ENCODE assay signal across 11 cellular contexts in genomic region chr9:81529556-81530193, GRCh38.
DNase-seq lines count a peak whose midpoint lies in the region; ATAC-seq, FAIRE-seq and TF ChIP-seq lines count a peak whose summit lies in the region.
"Had no signal": no experiment of that assay in that cellular context is flagged by ENCODE, and none has a peak within 500 bp of the region (broad histone marks: within the 10 kb centered on the region; RNA-seq: fewer than 3 reads in every experiment).

No MANE protein-coding gene starts in this region.

- no peaks in the 10 kb centered on the region for H3K9me3 Mint-ChIP-seq in endodermal cell

- no peaks in the 10 kb centered on the region for H3K23me2 ChIP-seq in H1 (ENCODE audit: low read depth, low read length)

- peaks cover 0 to 1% (median 0%) of the 10 kb centered on the region in 4 experiments; a peak in 1 of 7 replicates for H3K4me1 ChIP-seq in H1 (replicated peaks in 1 of 4; ENCODE audit: control insufficient read depth in 3 of 4, insufficient read depth in 4 of 4, low read length in 3 of 4)
- H3K4me1 ChIP-seq in endodermal cell (ENCODE audit: control insufficient read depth, insufficient read depth, low read length): peaks cover 1% of the 10 kb centered on the region

- no peak for TF ChIP-seq EP300 in H1 (IDR thresholded peaks at IDR 0.05; ENCODE audit: borderline replicate concordance in 1 of 2, low read depth in 2 of 2, low read length in 2 of 2)

- no peaks in the 10 kb centered on the region for H3K9me3 ChIP-seq in H1 (ENCODE audit: insufficient read depth in 2 of 2, low read depth in 1 of 2, low read length in 1 of 2)
- no peaks in the 10 kb centered on the region for H3K9me3 ChIP-seq in endodermal cell (ENCODE audit: control insufficient read depth, low read length)
- H3K9me3 ChIP-seq: SJCRH30, thoracic aorta had no signal

- no peak overlapping the region for H3K23ac ChIP-seq in H1 (ENCODE audit: insufficient read length)

- H3K4me2 ChIP-seq in H1 (ENCODE audit: insufficient read depth in 1 of 2, low read depth in 2 of 2, low read length in 2 of 2): no peak overlapping the region

- peaks cover 15% of the 10 kb centered on the region for H3K4me1 Mint-ChIP-seq in endodermal cell

- no peak overlapping the region for H3K4ac ChIP-seq in H1 (replicated peaks; ENCODE audit: insufficient read length, low read depth, low read length)

- no peaks in the 10 kb centered on the region for H3K27me3 ChIP-seq in H1 (replicated peaks in 1 of 4; ENCODE audit: control insufficient read depth in 3 of 4, extremely low read depth in 1 of 4, insufficient read depth in 3 of 4, low read length in 3 of 4)
- no peaks in the 10 kb centered on the region for H3K27me3 ChIP-seq in endodermal cell (ENCODE audit: control insufficient read depth, insufficient read depth, low read length, poor library complexity, severe bottlenecking)
- H3K27me3 ChIP-seq: SJCRH30 had no signal

- H3K36me3 ChIP-seq in H1 (ENCODE audit: control insufficient read depth in 2 of 4, insufficient read depth in 4 of 4, low read length in 3 of 4): no peaks in the 10 kb centered on the region
- no peaks in the 10 kb centered on the region for H3K36me3 ChIP-seq in endodermal cell (ENCODE audit: control insufficient read depth, insufficient read depth, low read length)
- H3K36me3 ChIP-seq: SJCRH30, thoracic aorta had no signal

- H3K27me3 Mint-ChIP-seq in endodermal cell (ENCODE audit: insufficient read depth): peaks cover 10% of the 10 kb centered on the region

- no peak overlapping the region for H3K27ac Mint-ChIP-seq in endodermal cell

- no peak overlapping the region for H2AK5ac ChIP-seq in H1 (ENCODE audit: low read depth, low read length)

- H2BK5ac ChIP-seq in H1 (ENCODE audit: low read depth, low read length): no peak overlapping the region

- no peak overlapping the region for H3K4me3 Mint-ChIP-seq in endodermal cell

- H3K79me2 ChIP-seq in H1 (ENCODE audit: control insufficient read depth in 1 of 2, insufficient read depth in 2 of 2, low read length in 2 of 2): no peaks in the 10 kb centered on the region

- H4K20me1 ChIP-seq in H1 (replicated peaks in 1 of 2; ENCODE audit: control insufficient read depth in 1 of 2, insufficient read depth in 2 of 2, low read length in 2 of 2): no peaks in the 10 kb centered on the region

- no peak overlapping the region for H4K91ac ChIP-seq in H1 (replicated peaks; ENCODE audit: insufficient read length, low read length)

- DNase-seq in NCI-H226 (peak; percentile 64), H1 (ENCODE audit: low read depth in 1 of 2, low spot score in 2 of 2) (no peak), lung microvascular endothelial cell (ENCODE audit: low read depth in 2 of 2) (peak; percentile 50 to 59), ureter (ENCODE audit: low spot score) (no peak), mesenteric fat pad (ENCODE audit: low spot score) (no peak), endodermal cell (no peak)
- DNase-seq: NCI-H1048, SJCRH30 had no signal

- H3K36me3 Mint-ChIP-seq in endodermal cell (ENCODE audit: low read depth): no peaks in the 10 kb centered on the region

- no peak overlapping the region for H2BK20ac ChIP-seq in H1 (ENCODE audit: low read length)

- no peak for TF ChIP-seq CTCF in C4-2B (conservative IDR thresholded peaks at IDR 0.05)
- no peak for TF ChIP-seq CTCF in H1 (IDR thresholded peaks at IDR 0.05; ENCODE audit: control extremely low read depth in 1 of 3, insufficient read depth in 1 of 3, low read depth in 1 of 3, low read length in 3 of 3)
- no peak for TF ChIP-seq CTCF in endodermal cell (conservative IDR thresholded peaks at IDR 0.05)

- POLR2A ChIA-PET in H1 (lab: Charles Lee; ENCODE audit: partially characterized antibody): no interaction called here

- H3K9ac ChIP-seq in H1 (replicated peaks in 1 of 4; ENCODE audit: extremely low read depth in 1 of 4, low read depth in 3 of 4, low read length in 3 of 4) (no peak overlapping the region), endodermal cell (ENCODE audit: extremely low read depth, low read length, poor library complexity, severe bottlenecking) (no peak overlapping the region)

- ATAC-seq in HG02763 (IDR thresholded peaks at IDR 0.05; ENCODE audit: unreplicated experiment): no peak

- no peak overlapping the region for H2BK120ac ChIP-seq in H1 (replicated peaks; ENCODE audit: low read depth, low read length)

- H2BK12ac ChIP-seq in H1 (ENCODE audit: low read depth, low read length): no peak overlapping the region

- no peak overlapping the region for H3K14ac ChIP-seq in H1 (ENCODE audit: insufficient read length)

- no peak overlapping the region for H4K5ac ChIP-seq in H1 (ENCODE audit: insufficient read length, low read depth, low read length)

- no peak for FAIRE-seq in H1 (lab: Jason Lieb, UNC)

- no peak for TF ChIP-seq POLR2A in H1 (IDR thresholded peaks at IDR 0.05; ENCODE audit: control extremely low read depth in 1 of 2, low read depth in 2 of 2, low read length in 2 of 2)

- H3K18ac ChIP-seq in H1 (ENCODE audit: extremely low read depth, low read length): no peak overlapping the region

- 83% methylated on average over 1 of the region's 1 CpG; no CpG with 5 or more reads in 1 of the 2 experiments for WGBS in H1 (ENCODE audit: extremely low coverage in 1 of 2, insufficient coverage in 1 of 2, insufficient read length in 1 of 2, insufficient replicate concordance in 2 of 2, low coverage in 1 of 2, low lambda C conversion rate in 2 of 2, missing lambda C conversion rate in 1 of 2), 2 experiments
- WGBS in endodermal cell (ENCODE audit: insufficient coverage in 1 of 2, insufficient read length in 1 of 2), 2 experiments: 40% methylated on average over 1 of the region's 1 CpG; no CpG with 5 or more reads in 1 of the 2 experiments

- H3K56ac ChIP-seq in H1 (replicated peaks; ENCODE audit: insufficient read length, low read depth, low read length): no peak overlapping the region

- TF ChIP-seq RAD21 in H1 (IDR thresholded peaks at IDR 0.05 in 1 of 2, conservative IDR thresholded peaks at IDR 0.05 in 1 of 2; ENCODE audit: low read depth in 2 of 2, low read length in 2 of 2): no peak

- peak overlapping the region; percentile 74; the same call in 1 of the 2 replicates for H3K27ac ChIP-seq in C4-2B
- no peak overlapping the region for H3K27ac ChIP-seq in H1 (ENCODE audit: low read depth, low read length)
- H3K27ac ChIP-seq in endodermal cell (ENCODE audit: low read depth, low read length): no peak overlapping the region
- H3K27ac ChIP-seq: SJCRH30, thoracic aorta had no signal

- no peak overlapping the region for H4K8ac ChIP-seq in H1 (ENCODE audit: extremely low read depth, insufficient read depth, low read length)

- H2BK15ac ChIP-seq in H1 (ENCODE audit: low read length): no peak overlapping the region

- H3K79me1 ChIP-seq in H1 (ENCODE audit: low read depth, low read length): no peaks in the 10 kb centered on the region

- CTCF ChIA-PET in H1 (lab: Charles Lee; ENCODE audit: partially characterized antibody): interaction anchor here (0.5 to 3.9 kb wide), 4 partner anchors 8 to 190 kb away, joined by 3 to 11 read pairs (median 3); no protein-coding TSS in a partner anchor

- H3K4me3 ChIP-seq in H1 (ENCODE audit: extremely low read depth in 1 of 4, insufficient read depth in 2 of 4, low read depth in 3 of 4, low read length in 4 of 4): no peak overlapping the region
- H3K4me3 ChIP-seq in endodermal cell (ENCODE audit: low read length): no peak overlapping the region
- H3K4me3 ChIP-seq: SJCRH30, thoracic aorta had no signal

- peak overlapping the region; percentile 18; the same call in 1 of the 2 replicates for H2AFZ ChIP-seq in H1 (ENCODE audit: low read length)

TF ChIP-seq in H1, 55 proteins besides CTCF, POLR2A, EP300 and RAD21:
- TF ChIP-seq TAF7 (optimal IDR thresholded peaks at IDR 0.05; ENCODE audit: borderline replicate concordance, low read depth, low read length) (no peak), MAFK (IDR thresholded peaks at IDR 0.05; ENCODE audit: low read depth, low read length) (0 out of 2 replicates have a peak, but pooled peaks have one; percentile 23)

Comparison
In these comparisons a context has a peak if more than half of its experiments do, and no peak if none do; other contexts are left out.
1. DNase-seq: peak in NCI-H226 (single experiment) and lung microvascular endothelial cell (2 of 2); none in H1 (0 of 2), ureter (single experiment), mesenteric fat pad (single experiment) and endodermal cell (single experiment).